ENCODE assay signal across 11 cellular contexts in genomic region chr10:78196964-78197363, GRCh38.
A peak's percentile ranks its signal among the peaks of the same experiment; 100 is the strongest.
DNase-seq lines count a peak whose midpoint lies in the region; ATAC-seq, FAIRE-seq and TF ChIP-seq lines count a peak whose summit lies in the region.
"Had no signal": no experiment of that assay in that cellular context is flagged by ENCODE, and none has a peak within 500 bp of the region (broad histone marks: within the 10 kb centered on the region; RNA-seq: fewer than 3 reads in every experiment).

No MANE protein-coding gene starts in this region.

- H4K20me1 ChIP-seq in mammary epithelial cell (ENCODE audit: insufficient read depth, low read length), result no peaks in the 10 kb centered on the region
- H4K20me1 ChIP-seq in HepG2 (ENCODE audit: insufficient read depth, low read length), result no peaks in the 10 kb centered on the region

- H3K4me3 ChIP-seq in mammary epithelial cell (replicated peaks in 1 of 3; ENCODE audit: insufficient read depth in 1 of 3, low read depth in 2 of 3, low read length in 3 of 3), result no peak overlapping the region
- no peak overlapping the region for H3K4me3 ChIP-seq in HepG2 (replicated peaks in 1 of 3; ENCODE audit: insufficient read depth in 1 of 3, low read depth in 2 of 3, low read length in 3 of 3)
- no peak overlapping the region for H3K4me3 ChIP-seq in heart left ventricle
- H3K4me3 ChIP-seq: lung had no signal

- TF ChIP-seq RAD21 in HepG2 (CRISPR knock-in tag; IDR thresholded peaks at IDR 0.05), result no peak

- DNase-seq in EH (ENCODE audit: low read depth) (peak; percentile 73), HS-5 (ENCODE audit: low read depth) (peak; percentile 29), mammary epithelial cell (peak; percentile 95), HepG2 (ENCODE audit: low spot score) (no peak), left lobe of liver (ENCODE audit: low spot score) (no peak), GDM1 (lab: John Stamatoyannopoulos, UW) (no peak), heart left ventricle (no peak), foreskin melanocyte (no peak)
- DNase-seq: stimulated activated CD4-positive, alpha-beta T cell treated with anti-CD3 and anti-CD28 coated beads, Interleukin-4, amount 100 ng/mL, for 1 hour had no signal

- H3K27me3 ChIP-seq in mammary epithelial cell (ENCODE audit: insufficient read depth, low read length) (no peaks in the 10 kb centered on the region), HepG2 (ENCODE audit: control insufficient read depth in 1 of 2, insufficient read depth in 2 of 2, low read length in 2 of 2) (peaks cover 4 to 14% of the 10 kb centered on the region in 2 experiments; a peak in 3 of 5 replicates), heart left ventricle (no peaks in the 10 kb centered on the region)

- H3K79me2 ChIP-seq in mammary epithelial cell (ENCODE audit: insufficient read depth, low read length), result no peaks in the 10 kb centered on the region
- no peaks in the 10 kb centered on the region for H3K79me2 ChIP-seq in HepG2 (ENCODE audit: insufficient read depth, low read length)

- H3K9me3 ChIP-seq in mammary epithelial cell (replicated peaks; ENCODE audit: insufficient read depth, low read length) (peaks cover 3% of the 10 kb centered on the region), HepG2 (ENCODE audit: low read length) (no peaks in the 10 kb centered on the region; the same call in 1 of the 2 replicates), heart left ventricle (peaks cover 0 to 16% (median 8%) of the 10 kb centered on the region in 12 donors)

- no peak overlapping the region for H3K9ac ChIP-seq in mammary epithelial cell (ENCODE audit: insufficient read depth, low read length)
- H3K9ac ChIP-seq in HepG2 (ENCODE audit: insufficient read depth, low read depth, low read length), result no peak overlapping the region

- no peak for ATAC-seq in HepG2
- no peak for ATAC-seq in left lobe of liver
- no peak for ATAC-seq in heart left ventricle
- ATAC-seq: HCT116 had no signal

- TF ChIP-seq CTCF in mammary epithelial cell (conservative IDR thresholded peaks at IDR 0.05 in 1 of 2, IDR thresholded peaks at IDR 0.05 in 1 of 2; ENCODE audit: extremely low read depth in 1 of 2, insufficient read depth in 1 of 2, low read depth in 1 of 2, low read length in 2 of 2) (no peak), HepG2 (CRISPR knock-in tag; IDR thresholded peaks at IDR 0.05) (no peak), heart left ventricle (IDR thresholded peaks at IDR 0.05) (no peak)

- TF ChIP-seq EP300 in HepG2 (IDR thresholded peaks at IDR 0.05; ENCODE audit: low read depth in 2 of 2, low read length in 2 of 2) (no peak), HepG2 (CRISPR knock-in tag; IDR thresholded peaks at IDR 0.05; ENCODE audit: borderline replicate concordance) (no peak)

- no peak for FAIRE-seq in HepG2 (lab: Jason Lieb, UNC)

- intact Hi-C loops in mammary epithelial cell (cut with micrococcal nuclease), result no loop called here
- intact Hi-C loops in HepG2 (cut with micrococcal nuclease; ENCODE audit: unreplicated experiment), result no loop called here
- intact Hi-C loops in heart left ventricle (cut with DNase I), result no loop called here

- H3K4me1 ChIP-seq in mammary epithelial cell (ENCODE audit: insufficient read depth, low read length) (peaks cover 27% of the 10 kb centered on the region), HepG2 (ENCODE audit: insufficient read depth, low read length) (no peaks in the 10 kb centered on the region), heart left ventricle (no peaks in the 10 kb centered on the region)

- POLR2A ChIA-PET in HepG2 (lab: Yijun Ruan, JAX), result no interaction called here

- H2AFZ ChIP-seq in mammary epithelial cell (ENCODE audit: low read depth, low read length), result no peak overlapping the region
- H2AFZ ChIP-seq in HepG2 (ENCODE audit: low read length), result no peak overlapping the region

- no peaks in the 10 kb centered on the region for H3K36me3 ChIP-seq in mammary epithelial cell (ENCODE audit: insufficient read depth, low read length)
- no peaks in the 10 kb centered on the region for H3K36me3 ChIP-seq in HepG2 (replicated peaks in 1 of 2; ENCODE audit: control insufficient read depth in 1 of 2, insufficient read depth in 2 of 2, low read length in 2 of 2)
- no peaks in the 10 kb centered on the region for H3K36me3 ChIP-seq in heart left ventricle

- 6% methylated on average over 2 of the region's 2 CpGs for WGBS in mammary epithelial cell (ENCODE audit: low coverage, missing lambda C conversion rate)
- 14% methylated on average over 2 of the region's 2 CpGs for whole genome bisulfite sequencing in HepG2 (ENCODE audit: low lambda C conversion rate)
- WGBS in heart left ventricle, 4 donors, result 77 to 90% (median 86%) methylated on average over 2 of the region's 2 CpGs

- H3K27ac ChIP-seq in mammary epithelial cell (ENCODE audit: insufficient read depth, low read depth, low read length) (no peak overlapping the region), HepG2 (ENCODE audit: extremely low read length, insufficient read depth, low read length) (no peak overlapping the region), heart left ventricle (no peak overlapping the region)

- TF ChIP-seq POLR2A in HepG2 (IDR thresholded peaks at IDR 0.05; ENCODE audit: insufficient read depth in 1 of 2, low read depth in 2 of 2, low read length in 2 of 2) (no peak), heart left ventricle (IDR thresholded peaks at IDR 0.05) (no peak)

- CTCF ChIA-PET in mammary epithelial cell (lab: Charles Lee; ENCODE audit: low non-redundant PET) (no interaction called here), HepG2 (lab: Yijun Ruan, JAX; ENCODE audit: low intra/inter-chr PET ratio, low total read pairs) (no interaction called here)

- in situ Hi-C loops in mammary epithelial cell (cut with MboI; ENCODE audit: low sequenced_read_pairs in 2 of 2) (no loop called here), HepG2 (cut with HindIII; ENCODE audit: extremely low pct_ligation_motif_present, low pct_unique_long_range_greater_than_20kb) (no loop called here)

- H3K4me2 ChIP-seq in mammary epithelial cell (ENCODE audit: insufficient read depth, low read depth, low read length) (no peak overlapping the region), HepG2 (ENCODE audit: low read depth, low read length) (no peak overlapping the region)

- BruUV-seq in mammary epithelial cell (replicated peaks; lab: Mats Ljungman, UMichigan) (no TSS peak), HepG2 (replicated peaks; lab: Mats Ljungman, UMichigan) (no TSS peak)

- dilution Hi-C loops in mammary epithelial cell (cut with HindIII; ENCODE audit: low sequenced_read_pairs), result no loop called here

TF ChIP-seq in HepG2, 621 proteins besides CTCF, POLR2A, EP300 and RAD21 (continues in another document):
- TF ChIP-seq CREB1 (IDR thresholded peaks at IDR 0.05), result no peak
- TF ChIP-seq CREB1 (CRISPR knock-in tag; IDR thresholded peaks at IDR 0.05), result no peak
- TF ChIP-seq HDAC1 (CRISPR knock-in tag; IDR thresholded peaks at IDR 0.05), result no peak
- TF ChIP-seq SP1 (IDR thresholded peaks at IDR 0.05), result no peak
- no peak for TF ChIP-seq SP1 (CRISPR knock-in tag; IDR thresholded peaks at IDR 0.05)
- peak; percentile 24; the same call in 1 of the 2 replicates for TF ChIP-seq ATF7 (IDR thresholded peaks at IDR 0.05)
- TF ChIP-seq ATF7 (CRISPR knock-in tag; IDR thresholded peaks at IDR 0.05), result no peak
- TF ChIP-seq CHCHD3 (CRISPR knock-in tag; IDR thresholded peaks at IDR 0.05), result no peak
- TF ChIP-seq, protein P1, sequence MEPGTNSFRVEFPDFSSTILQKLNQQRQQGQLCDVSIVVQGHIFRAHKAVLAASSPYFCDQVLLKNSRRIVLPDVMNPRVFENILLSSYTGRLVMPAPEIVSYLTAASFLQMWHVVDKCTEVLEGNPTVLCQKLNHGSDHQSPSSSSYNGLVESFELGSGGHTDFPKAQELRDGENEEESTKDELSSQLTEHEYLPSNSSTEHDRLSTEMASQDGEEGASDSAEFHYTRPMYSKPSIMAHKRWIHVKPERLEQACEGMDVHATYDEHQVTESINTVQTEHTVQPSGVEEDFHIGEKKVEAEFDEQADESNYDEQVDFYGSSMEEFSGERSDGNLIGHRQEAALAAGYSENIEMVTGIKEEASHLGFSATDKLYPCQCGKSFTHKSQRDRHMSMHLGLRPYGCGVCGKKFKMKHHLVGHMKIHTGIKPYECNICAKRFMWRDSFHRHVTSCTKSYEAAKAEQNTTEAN (CRISPR knock-in tag; conservative IDR thresholded peaks at IDR 0.05), result no peak
- TF ChIP-seq FOXK2 (IDR thresholded peaks at IDR 0.05), result peak; percentile 15; the same call in 1 of the 2 replicates
- TF ChIP-seq DNMT3B (CRISPR knock-in tag; conservative IDR thresholded peaks at IDR 0.05), result no peak
- TF ChIP-seq ZNF354B (CRISPR knock-in tag; IDR thresholded peaks at IDR 0.05), result no peak
- no peak for TF ChIP-seq ZBTB7B (CRISPR knock-in tag; IDR thresholded peaks at IDR 0.05)
- TF ChIP-seq, protein P2, sequence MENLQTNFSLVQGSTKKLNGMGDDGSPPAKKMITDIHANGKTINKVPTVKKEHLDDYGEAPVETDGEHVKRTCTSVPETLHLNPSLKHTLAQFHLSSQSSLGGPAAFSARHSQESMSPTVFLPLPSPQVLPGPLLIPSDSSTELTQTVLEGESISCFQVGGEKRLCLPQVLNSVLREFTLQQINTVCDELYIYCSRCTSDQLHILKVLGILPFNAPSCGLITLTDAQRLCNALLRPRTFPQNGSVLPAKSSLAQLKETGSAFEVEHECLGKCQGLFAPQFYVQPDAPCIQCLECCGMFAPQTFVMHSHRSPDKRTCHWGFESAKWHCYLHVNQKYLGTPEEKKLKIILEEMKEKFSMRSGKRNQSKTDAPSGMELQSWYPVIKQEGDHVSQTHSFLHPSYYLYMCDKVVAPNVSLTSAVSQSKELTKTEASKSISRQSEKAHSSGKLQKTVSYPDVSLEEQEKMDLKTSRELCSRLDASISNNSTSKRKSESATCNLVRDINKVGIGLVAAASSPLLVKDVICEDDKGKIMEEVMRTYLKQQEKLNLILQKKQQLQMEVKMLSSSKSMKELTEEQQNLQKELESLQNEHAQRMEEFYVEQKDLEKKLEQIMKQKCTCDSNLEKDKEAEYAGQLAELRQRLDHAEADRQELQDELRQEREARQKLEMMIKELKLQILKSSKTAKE (CRISPR knock-in tag; IDR thresholded peaks at IDR 0.05; ENCODE audit: borderline replicate concordance), result no peak
- no peak for TF ChIP-seq GFI1 (CRISPR knock-in tag; IDR thresholded peaks at IDR 0.05; ENCODE audit: borderline replicate concordance)
- no peak for TF ChIP-seq ZNF589 (CRISPR knock-in tag; conservative IDR thresholded peaks at IDR 0.05)
- no peak for TF ChIP-seq ZNF563 (CRISPR knock-in tag; IDR thresholded peaks at IDR 0.05)
- no peak for TF ChIP-seq ZNF180 (CRISPR knock-in tag; IDR thresholded peaks at IDR 0.05; ENCODE audit: borderline replicate concordance, low read depth)

Comparison
In these comparisons a context has a peak if more than half of its experiments do, and no peak if none do; other contexts are left out.
1. DNase-seq: peak in EH (single experiment), HS-5 (single experiment) and mammary epithelial cell (single experiment); none in HepG2 (single experiment), left lobe of liver (single experiment), GDM1 (single experiment), heart left ventricle (0 of 5) and foreskin melanocyte (single experiment).